ENCODE assay signal across 13 cellular contexts in the genomic region with DNA sequence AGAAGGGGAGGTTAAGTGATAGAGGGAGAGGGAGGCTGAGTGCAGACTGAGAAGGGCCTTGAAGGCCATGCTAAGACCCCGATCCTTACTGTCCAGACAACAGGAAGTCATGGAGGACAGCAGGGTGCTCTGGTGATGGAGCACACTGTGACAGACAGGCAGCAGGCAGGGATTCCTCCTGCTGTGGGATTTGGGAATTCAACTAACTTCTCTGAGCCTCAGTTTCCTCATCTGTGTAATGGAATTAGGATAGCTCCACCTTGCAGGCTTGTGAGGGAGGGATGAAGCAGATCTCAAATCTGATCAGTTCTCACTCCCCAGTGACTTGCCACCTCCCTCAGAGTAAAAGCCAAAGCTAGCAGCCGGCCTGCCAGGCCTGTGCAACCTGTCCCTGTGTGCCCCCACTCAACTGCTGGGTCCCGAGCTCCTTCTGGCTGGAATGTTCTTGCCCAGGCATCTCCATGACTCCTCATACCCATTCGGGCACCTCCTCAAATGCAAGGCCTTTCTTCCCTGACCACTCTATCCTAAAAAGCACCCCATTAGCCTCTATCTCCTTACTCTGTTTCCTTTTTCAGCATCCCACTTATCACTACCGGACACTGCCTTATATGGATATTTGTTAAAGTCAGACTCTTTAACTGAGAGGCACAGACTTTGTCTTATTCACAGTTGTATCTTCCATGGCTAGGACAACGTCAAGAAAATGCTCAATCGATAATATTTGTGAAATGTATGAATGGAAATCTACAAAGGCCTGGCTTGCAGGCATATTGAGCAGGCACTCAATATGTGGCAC. TPM values are rescaled to one million over a fixed set of nuclear protein-coding genes. Genes with fewer than 3 reads are reported as not detected.
A peak's percentile ranks its signal among the peaks of the same experiment; 100 is the strongest.
DNase-seq lines count a peak whose midpoint lies in the region; ATAC-seq and TF ChIP-seq lines count a peak whose summit lies in the region.
"Had no signal": no experiment of that assay in that cellular context is flagged by ENCODE, and none has a peak within 500 bp of the region (broad histone marks: within the 10 kb centered on the region; RNA-seq: fewer than 3 reads in every experiment).

No MANE protein-coding gene starts in this region.

- H3K27me3 Mint-ChIP-seq in CD8-positive, alpha-beta T cell (ENCODE audit: low read depth) = no peaks in the 10 kb centered on the region
- H3K27me3 Mint-ChIP-seq in brain (peaks cover 6% of the 10 kb centered on the region), nephron progenitor cell (ENCODE audit: low read depth, poor library complexity) (no peaks in the 10 kb centered on the region)

- H3K4me1 ChIP-seq in CD8-positive, alpha-beta T cell (ENCODE audit: insufficient read depth, low read length) = peaks cover 67% of the 10 kb centered on the region
- H3K4me1 ChIP-seq in Loucy (ENCODE audit: insufficient read depth, low read length, poor library complexity, severe bottlenecking) (peaks cover 50% of the 10 kb centered on the region), testis (no peaks in the 10 kb centered on the region)

- H3K9me3 Mint-ChIP-seq in CD8-positive, alpha-beta T cell = no peaks in the 10 kb centered on the region
- H3K9me3 Mint-ChIP-seq in brain (no peaks in the 10 kb centered on the region), nephron progenitor cell (no peaks in the 10 kb centered on the region)

- DNase-seq in CD8-positive, alpha-beta T cell = no peak
- no peak for DNase-seq in nephron progenitor cell
- no peak for DNase-seq in testis
- no peak for DNase-seq in H7
- no peak for DNase-seq in SIG-M5 (lab: John Stamatoyannopoulos, UW)
- no peak for DNase-seq in SKM-1 treated with dmso at 0.1 percent for 144 hours (lab: John Stamatoyannopoulos, UW; ENCODE audit: unreplicated experiment)
- DNase-seq: activated T-cell treated with anti-CD3 and anti-CD28 coated beads, Interleukin-2, amount 50 U/mL, for 48 hours; cerebellar nuclear complex; midbrain; NCI-H2227 treated with DMSO at 0.1 percent for 48 hours; stimulated activated CD4-positive, alpha-beta T cell treated with anti-CD3 and anti-CD28 coated beads, Interleukin-4, amount 100 ng/mL, for 1 hour had no signal

- TF ChIP-seq CTCF in CD8-positive, alpha-beta T cell (IDR thresholded peaks at IDR 0.05) = no peak
- TF ChIP-seq CTCF in Loucy (conservative IDR thresholded peaks at IDR 0.05; ENCODE audit: low read length) (no peak), brain (conservative IDR thresholded peaks at IDR 0.05) (no peak), nephron progenitor cell (IDR thresholded peaks at IDR 0.05) (no peak), testis (IDR thresholded peaks at IDR 0.05) (no peak)

- no peaks in the 10 kb centered on the region for H3F3A ChIP-seq in Loucy (ENCODE audit: low read depth)

- peaks cover 12% of the 10 kb centered on the region for H4K20me1 ChIP-seq in Loucy (ENCODE audit: insufficient read depth, low read length, poor library complexity, severe bottlenecking)

- no peak overlapping the region for H3K4me3 ChIP-seq in CD8-positive, alpha-beta T cell (ENCODE audit: low read depth, low read length)
- H3K4me3 ChIP-seq in Loucy (ENCODE audit: low read length, poor library complexity, severe bottlenecking) (no peak overlapping the region), testis (no peak overlapping the region), H7 (ENCODE audit: insufficient read depth, low read depth, low read length) (no peak overlapping the region)

- no peaks in the 10 kb centered on the region for H3K9me2 ChIP-seq in Loucy (replicated peaks; ENCODE audit: low read depth, low read length)

- peaks cover 78% of the 10 kb centered on the region for H3K4me1 Mint-ChIP-seq in CD8-positive, alpha-beta T cell (ENCODE audit: low read depth)
- peaks cover 19% of the 10 kb centered on the region for H3K4me1 Mint-ChIP-seq in brain
- H3K4me1 Mint-ChIP-seq in nephron progenitor cell = peaks cover 48% of the 10 kb centered on the region

- H3K27me3 ChIP-seq in CD8-positive, alpha-beta T cell (ENCODE audit: insufficient read depth, low read length) = no peaks in the 10 kb centered on the region
- H3K27me3 ChIP-seq in Loucy (ENCODE audit: insufficient read depth, low read length, poor library complexity, severe bottlenecking) = no peaks in the 10 kb centered on the region
- no peaks in the 10 kb centered on the region for H3K27me3 ChIP-seq in testis
- no peaks in the 10 kb centered on the region for H3K27me3 ChIP-seq in H7 (ENCODE audit: control insufficient read depth, insufficient read depth, low read length)

- H3K27ac Mint-ChIP-seq in CD8-positive, alpha-beta T cell = peak overlapping the region; percentile 99
- peak overlapping the region in 3 of 5 experiments; percentile 24 to 59 (median 59) for H3K27ac Mint-ChIP-seq in brain
- peak overlapping the region; percentile 84 for H3K27ac Mint-ChIP-seq in nephron progenitor cell

- TF ChIP-seq POLR2A in testis (IDR thresholded peaks at IDR 0.05) = no peak

- H3K4me2 ChIP-seq in Loucy (ENCODE audit: low read depth, low read length, poor library complexity, severe bottlenecking) = peak overlapping the region; percentile 71

- CTCF ChIA-PET in CD8-positive, alpha-beta T cell (lab: Charles Lee) = no interaction called here

- H3K9me3 ChIP-seq in CD8-positive, alpha-beta T cell (ENCODE audit: low read length) = no peaks in the 10 kb centered on the region
- H3K9me3 ChIP-seq in Loucy (ENCODE audit: insufficient read depth, low read depth, low read length) (no peaks in the 10 kb centered on the region), testis (no peaks in the 10 kb centered on the region)

- POLR2A ChIA-PET in CD8-positive, alpha-beta T cell (lab: Charles Lee) = interaction anchor here (1.0 kb wide), 1 partner anchor 17 kb away, joined by 3 read pairs; no protein-coding TSS in a partner anchor

- 86 to 87% methylated on average over 7 of the region's 7 CpGs for WGBS in testis, 2 donors

- no peak overlapping the region for H3K9ac ChIP-seq in Loucy (ENCODE audit: low read depth, low read length, poor library complexity, severe bottlenecking)

- no peak overlapping the region for H2AFZ ChIP-seq in Loucy (ENCODE audit: low read length)

- intact Hi-C loops in CD8-positive, alpha-beta T cell (cut with DNase I, micrococcal nuclease) = no loop called here
- intact Hi-C loops in testis (cut with DNase I; ENCODE audit: low total_unique reads) = no loop called here

- H3K27ac ChIP-seq in CD8-positive, alpha-beta T cell (ENCODE audit: low read depth, low read length) = no peak overlapping the region
- no peak overlapping the region for H3K27ac ChIP-seq in testis

- ATAC-seq in CD8-positive, alpha-beta T cell = no peak

- H3K36me3 Mint-ChIP-seq in CD8-positive, alpha-beta T cell = no peaks in the 10 kb centered on the region
- H3K36me3 Mint-ChIP-seq in brain = no peaks in the 10 kb centered on the region
- no peaks in the 10 kb centered on the region for H3K36me3 Mint-ChIP-seq in nephron progenitor cell (ENCODE audit: low read depth)

- no peaks in the 10 kb centered on the region for H3K36me3 ChIP-seq in CD8-positive, alpha-beta T cell (ENCODE audit: insufficient read depth, low read length)
- H3K36me3 ChIP-seq in Loucy (ENCODE audit: insufficient read depth, low read length) (no peaks in the 10 kb centered on the region), testis (ENCODE audit: low read depth, missing control alignments) (no peaks in the 10 kb centered on the region), H7 (replicated peaks; ENCODE audit: control insufficient read depth, insufficient read depth, low read length) (0 out of 2 replicates have a peak, but pooled peaks cover under 1% of the 10 kb centered on the region)

- H3K4me3 Mint-ChIP-seq in CD8-positive, alpha-beta T cell = no peak overlapping the region
- H3K4me3 Mint-ChIP-seq in brain (no peak overlapping the region), nephron progenitor cell (no peak overlapping the region)

- H3K79me2 ChIP-seq in Loucy (ENCODE audit: insufficient read depth, low read length) = peaks cover 58% of the 10 kb centered on the region; the same call in 1 of the 2 replicates

RNA-seq across cellular contexts. Expression of a gene that starts 9.5 kb away (rescaled TPM):
- total RNA-seq in CD8-positive, alpha-beta T cell = 10 to 100 TPM; 93.5 to 95.2 TPM
- polyA plus RNA-seq in brain (ENCODE audit: insufficient read depth, low read depth, low replicate concordance) (36.6 TPM), testis (ENCODE audit: insufficient read depth, low read depth, low replicate concordance) (46.9 TPM)
- 10 to 100 TPM; 65.2 to 88.3 TPM for total RNA-seq in testis
- total RNA-seq in H7 (2014; rRNA removed; shearing (Covaris generic)) = 85.2 and 85.5 TPM in 2 replicates

RNA-seq across cellular contexts. Expression of a gene that starts 51.1 kb away (rescaled TPM):
- 10 to 100 TPM; 22.1 to 25.1 TPM for total RNA-seq in CD8-positive, alpha-beta T cell
- 109 TPM for polyA plus RNA-seq in brain (ENCODE audit: insufficient read depth, low read depth, low replicate concordance)
- 100 to 1,000 TPM; 130 to 202 TPM for total RNA-seq in testis
- polyA plus RNA-seq in testis (ENCODE audit: insufficient read depth, low read depth, low replicate concordance) = 379 TPM
- total RNA-seq in H7 (2014; rRNA removed; shearing (Covaris generic)) = 19.3 and 26.8 TPM in 2 replicates
